Comparison of ENCODE assay signal across 1 cellular context in genomic region chr17:77101521-77102410, GRCh38.
A peak's percentile ranks its signal among the peaks of the same experiment; 100 is the strongest.
TF ChIP-seq lines count a peak whose summit lies in the region.

No MANE protein-coding gene starts in this region.

TF ChIP-seq in HepG2, 621 proteins besides CTCF, POLR2A, EP300 and RAD21 (continued from another document and continues in another):
- TF ChIP-seq, protein P1, sequence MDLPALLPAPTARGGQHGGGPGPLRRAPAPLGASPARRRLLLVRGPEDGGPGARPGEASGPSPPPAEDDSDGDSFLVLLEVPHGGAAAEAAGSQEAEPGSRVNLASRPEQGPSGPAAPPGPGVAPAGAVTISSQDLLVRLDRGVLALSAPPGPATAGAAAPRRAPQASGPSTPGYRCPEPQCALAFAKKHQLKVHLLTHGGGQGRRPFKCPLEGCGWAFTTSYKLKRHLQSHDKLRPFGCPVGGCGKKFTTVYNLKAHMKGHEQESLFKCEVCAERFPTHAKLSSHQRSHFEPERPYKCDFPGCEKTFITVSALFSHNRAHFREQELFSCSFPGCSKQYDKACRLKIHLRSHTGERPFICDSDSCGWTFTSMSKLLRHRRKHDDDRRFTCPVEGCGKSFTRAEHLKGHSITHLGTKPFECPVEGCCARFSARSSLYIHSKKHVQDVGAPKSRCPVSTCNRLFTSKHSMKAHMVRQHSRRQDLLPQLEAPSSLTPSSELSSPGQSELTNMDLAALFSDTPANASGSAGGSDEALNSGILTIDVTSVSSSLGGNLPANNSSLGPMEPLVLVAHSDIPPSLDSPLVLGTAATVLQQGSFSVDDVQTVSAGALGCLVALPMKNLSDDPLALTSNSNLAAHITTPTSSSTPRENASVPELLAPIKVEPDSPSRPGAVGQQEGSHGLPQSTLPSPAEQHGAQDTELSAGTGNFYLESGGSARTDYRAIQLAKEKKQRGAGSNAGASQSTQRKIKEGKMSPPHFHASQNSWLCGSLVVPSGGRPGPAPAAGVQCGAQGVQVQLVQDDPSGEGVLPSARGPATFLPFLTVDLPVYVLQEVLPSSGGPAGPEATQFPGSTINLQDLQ (CRISPR knock-in tag; IDR thresholded peaks at IDR 0.05), result no peak
- TF ChIP-seq ZNF552 (CRISPR knock-in tag; IDR thresholded peaks at IDR 0.05; ENCODE audit: borderline replicate concordance), result no peak
- no peak for TF ChIP-seq ZNF773 (CRISPR knock-in tag; IDR thresholded peaks at IDR 0.05; ENCODE audit: borderline replicate concordance)
- TF ChIP-seq, protein P2, sequence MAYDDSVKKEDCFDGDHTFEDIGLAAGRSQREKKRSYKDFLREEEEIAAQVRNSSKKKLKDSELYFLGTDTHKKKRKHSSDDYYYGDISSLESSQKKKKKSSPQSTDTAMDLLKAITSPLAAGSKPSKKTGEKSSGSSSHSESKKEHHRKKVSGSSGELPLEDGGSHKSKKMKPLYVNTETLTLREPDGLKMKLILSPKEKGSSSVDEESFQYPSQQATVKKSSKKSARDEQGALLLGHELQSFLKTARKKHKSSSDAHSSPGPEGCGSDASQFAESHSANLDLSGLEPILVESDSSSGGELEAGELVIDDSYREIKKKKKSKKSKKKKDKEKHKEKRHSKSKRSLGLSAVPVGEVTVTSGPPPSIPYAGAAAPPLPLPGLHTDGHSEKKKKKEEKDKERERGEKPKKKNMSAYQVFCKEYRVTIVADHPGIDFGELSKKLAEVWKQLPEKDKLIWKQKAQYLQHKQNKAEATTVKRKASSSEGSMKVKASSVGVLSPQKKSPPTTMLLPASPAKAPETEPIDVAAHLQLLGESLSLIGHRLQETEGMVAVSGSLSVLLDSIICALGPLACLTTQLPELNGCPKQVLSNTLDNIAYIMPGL (CRISPR knock-in tag; IDR thresholded peaks at IDR 0.05; ENCODE audit: borderline replicate concordance in 1 of 2, low read depth in 1 of 2), result no peak
- TF ChIP-seq MAZ (IDR thresholded peaks at IDR 0.05; ENCODE audit: borderline replicate concordance, low read depth, low read length), result no peak
- TF ChIP-seq MAZ (CRISPR knock-in tag; IDR thresholded peaks at IDR 0.05; ENCODE audit: low read depth), result no peak
- TF ChIP-seq ZSCAN29 (CRISPR knock-in tag; conservative IDR thresholded peaks at IDR 0.05), result no peak
- no peak for TF ChIP-seq DR1 (CRISPR knock-in tag; IDR thresholded peaks at IDR 0.05)
- 0 out of 2 replicates have a peak, but pooled peaks have one; percentile 15 for TF ChIP-seq FOXO1 (CRISPR knock-in tag; IDR thresholded peaks at IDR 0.05)
- TF ChIP-seq RFX3 (CRISPR knock-in tag; IDR thresholded peaks at IDR 0.05), result no peak
- no peak for TF ChIP-seq NRL (CRISPR knock-in tag; IDR thresholded peaks at IDR 0.05; ENCODE audit: borderline replicate concordance)
- TF ChIP-seq, protein P3, sequence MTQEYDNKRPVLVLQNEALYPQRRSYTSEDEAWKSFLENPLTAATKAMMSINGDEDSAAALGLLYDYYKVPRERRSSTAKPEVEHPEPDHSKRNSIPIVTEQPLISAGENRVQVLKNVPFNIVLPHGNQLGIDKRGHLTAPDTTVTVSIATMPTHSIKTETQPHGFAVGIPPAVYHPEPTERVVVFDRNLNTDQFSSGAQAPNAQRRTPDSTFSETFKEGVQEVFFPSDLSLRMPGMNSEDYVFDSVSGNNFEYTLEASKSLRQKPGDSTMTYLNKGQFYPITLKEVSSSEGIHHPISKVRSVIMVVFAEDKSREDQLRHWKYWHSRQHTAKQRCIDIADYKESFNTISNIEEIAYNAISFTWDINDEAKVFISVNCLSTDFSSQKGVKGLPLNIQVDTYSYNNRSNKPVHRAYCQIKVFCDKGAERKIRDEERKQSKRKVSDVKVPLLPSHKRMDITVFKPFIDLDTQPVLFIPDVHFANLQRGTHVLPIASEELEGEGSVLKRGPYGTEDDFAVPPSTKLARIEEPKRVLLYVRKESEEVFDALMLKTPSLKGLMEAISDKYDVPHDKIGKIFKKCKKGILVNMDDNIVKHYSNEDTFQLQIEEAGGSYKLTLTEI (CRISPR knock-in tag; conservative IDR thresholded peaks at IDR 0.05), result no peak
- no peak; the same call in 1 of the 2 replicates for TF ChIP-seq HOXA3 (CRISPR knock-in tag; IDR thresholded peaks at IDR 0.05)
- TF ChIP-seq, protein P4, sequence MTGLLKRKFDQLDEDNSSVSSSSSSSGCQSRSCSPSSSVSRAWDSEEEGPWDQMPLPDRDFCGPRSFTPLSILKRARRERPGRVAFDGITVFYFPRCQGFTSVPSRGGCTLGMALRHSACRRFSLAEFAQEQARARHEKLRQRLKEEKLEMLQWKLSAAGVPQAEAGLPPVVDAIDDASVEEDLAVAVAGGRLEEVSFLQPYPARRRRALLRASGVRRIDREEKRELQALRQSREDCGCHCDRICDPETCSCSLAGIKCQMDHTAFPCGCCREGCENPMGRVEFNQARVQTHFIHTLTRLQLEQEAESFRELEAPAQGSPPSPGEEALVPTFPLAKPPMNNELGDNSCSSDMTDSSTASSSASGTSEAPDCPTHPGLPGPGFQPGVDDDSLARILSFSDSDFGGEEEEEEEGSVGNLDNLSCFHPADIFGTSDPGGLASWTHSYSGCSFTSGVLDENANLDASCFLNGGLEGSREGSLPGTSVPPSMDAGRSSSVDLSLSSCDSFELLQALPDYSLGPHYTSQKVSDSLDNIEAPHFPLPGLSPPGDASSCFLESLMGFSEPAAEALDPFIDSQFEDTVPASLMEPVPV (CRISPR knock-in tag; IDR thresholded peaks at IDR 0.05), result no peak
- TF ChIP-seq E2F1 (CRISPR knock-in tag; IDR thresholded peaks at IDR 0.05), result no peak
- TF ChIP-seq ZNF431 (CRISPR knock-in tag; IDR thresholded peaks at IDR 0.05; ENCODE audit: borderline replicate concordance, low read depth), result no peak
- no peak for TF ChIP-seq ZBTB20 (CRISPR knock-in tag; IDR thresholded peaks at IDR 0.05; ENCODE audit: borderline replicate concordance, low read depth)
- TF ChIP-seq ZNF75D (CRISPR knock-in tag; IDR thresholded peaks at IDR 0.05; ENCODE audit: borderline replicate concordance), result no peak
- TF ChIP-seq, protein P5, sequence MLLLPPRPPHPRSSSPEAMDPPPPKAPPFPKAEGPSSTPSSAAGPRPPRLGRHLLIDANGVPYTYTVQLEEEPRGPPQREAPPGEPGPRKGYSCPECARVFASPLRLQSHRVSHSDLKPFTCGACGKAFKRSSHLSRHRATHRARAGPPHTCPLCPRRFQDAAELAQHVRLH (CRISPR knock-in tag; IDR thresholded peaks at IDR 0.05; ENCODE audit: borderline replicate concordance, low read depth), result no peak
- no peak for TF ChIP-seq ESRRA (CRISPR knock-in tag; IDR thresholded peaks at IDR 0.05; ENCODE audit: low read depth)
- 0 out of 2 replicates have a peak, but pooled peaks have one; percentile 16 for TF ChIP-seq SSRP1 (CRISPR knock-in tag; IDR thresholded peaks at IDR 0.05)
- no peak for TF ChIP-seq TOE1 (CRISPR knock-in tag; IDR thresholded peaks at IDR 0.05)
- no peak for TF ChIP-seq CENPT (CRISPR knock-in tag; IDR thresholded peaks at IDR 0.05; ENCODE audit: low read depth)
- no peak for TF ChIP-seq ZNF446 (CRISPR knock-in tag; IDR thresholded peaks at IDR 0.05)
- no peak for TF ChIP-seq TAF1 (CRISPR knock-in tag; IDR thresholded peaks at IDR 0.05)
- no peak for TF ChIP-seq ZNF891 (CRISPR knock-in tag; IDR thresholded peaks at IDR 0.05)
- TF ChIP-seq, protein P6, sequence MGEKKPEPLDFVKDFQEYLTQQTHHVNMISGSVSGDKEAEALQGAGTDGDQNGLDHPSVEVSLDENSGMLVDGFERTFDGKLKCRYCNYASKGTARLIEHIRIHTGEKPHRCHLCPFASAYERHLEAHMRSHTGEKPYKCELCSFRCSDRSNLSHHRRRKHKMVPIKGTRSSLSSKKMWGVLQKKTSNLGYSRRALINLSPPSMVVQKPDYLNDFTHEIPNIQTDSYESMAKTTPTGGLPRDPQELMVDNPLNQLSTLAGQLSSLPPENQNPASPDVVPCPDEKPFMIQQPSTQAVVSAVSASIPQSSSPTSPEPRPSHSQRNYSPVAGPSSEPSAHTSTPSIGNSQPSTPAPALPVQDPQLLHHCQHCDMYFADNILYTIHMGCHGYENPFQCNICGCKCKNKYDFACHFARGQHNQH (CRISPR knock-in tag; IDR thresholded peaks at IDR 0.05), result no peak; the same call in 1 of the 2 replicates
- TF ChIP-seq PAX8 (CRISPR knock-in tag; IDR thresholded peaks at IDR 0.05; ENCODE audit: borderline replicate concordance), result no peak
- TF ChIP-seq ZNF333 (CRISPR knock-in tag; IDR thresholded peaks at IDR 0.05; ENCODE audit: borderline replicate concordance), result no peak
- TF ChIP-seq ZBTB21 (CRISPR knock-in tag; IDR thresholded peaks at IDR 0.05), result peak; percentile 42
- TF ChIP-seq, protein P7, sequence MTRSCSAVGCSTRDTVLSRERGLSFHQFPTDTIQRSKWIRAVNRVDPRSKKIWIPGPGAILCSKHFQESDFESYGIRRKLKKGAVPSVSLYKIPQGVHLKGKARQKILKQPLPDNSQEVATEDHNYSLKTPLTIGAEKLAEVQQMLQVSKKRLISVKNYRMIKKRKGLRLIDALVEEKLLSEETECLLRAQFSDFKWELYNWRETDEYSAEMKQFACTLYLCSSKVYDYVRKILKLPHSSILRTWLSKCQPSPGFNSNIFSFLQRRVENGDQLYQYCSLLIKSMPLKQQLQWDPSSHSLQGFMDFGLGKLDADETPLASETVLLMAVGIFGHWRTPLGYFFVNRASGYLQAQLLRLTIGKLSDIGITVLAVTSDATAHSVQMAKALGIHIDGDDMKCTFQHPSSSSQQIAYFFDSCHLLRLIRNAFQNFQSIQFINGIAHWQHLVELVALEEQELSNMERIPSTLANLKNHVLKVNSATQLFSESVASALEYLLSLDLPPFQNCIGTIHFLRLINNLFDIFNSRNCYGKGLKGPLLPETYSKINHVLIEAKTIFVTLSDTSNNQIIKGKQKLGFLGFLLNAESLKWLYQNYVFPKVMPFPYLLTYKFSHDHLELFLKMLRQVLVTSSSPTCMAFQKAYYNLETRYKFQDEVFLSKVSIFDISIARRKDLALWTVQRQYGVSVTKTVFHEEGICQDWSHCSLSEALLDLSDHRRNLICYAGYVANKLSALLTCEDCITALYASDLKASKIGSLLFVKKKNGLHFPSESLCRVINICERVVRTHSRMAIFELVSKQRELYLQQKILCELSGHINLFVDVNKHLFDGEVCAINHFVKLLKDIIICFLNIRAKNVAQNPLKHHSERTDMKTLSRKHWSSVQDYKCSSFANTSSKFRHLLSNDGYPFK (CRISPR knock-in tag; IDR thresholded peaks at IDR 0.05; ENCODE audit: borderline replicate concordance), result no peak
- no peak for TF ChIP-seq ZNF550 (CRISPR knock-in tag; IDR thresholded peaks at IDR 0.05; ENCODE audit: borderline replicate concordance)
- TF ChIP-seq ZNF660 (CRISPR knock-in tag; IDR thresholded peaks at IDR 0.05; ENCODE audit: borderline replicate concordance, low read depth), result no peak
- TF ChIP-seq ZBTB3 (CRISPR knock-in tag; IDR thresholded peaks at IDR 0.05; ENCODE audit: borderline replicate concordance, low read depth), result no peak
- TF ChIP-seq, protein P8, sequence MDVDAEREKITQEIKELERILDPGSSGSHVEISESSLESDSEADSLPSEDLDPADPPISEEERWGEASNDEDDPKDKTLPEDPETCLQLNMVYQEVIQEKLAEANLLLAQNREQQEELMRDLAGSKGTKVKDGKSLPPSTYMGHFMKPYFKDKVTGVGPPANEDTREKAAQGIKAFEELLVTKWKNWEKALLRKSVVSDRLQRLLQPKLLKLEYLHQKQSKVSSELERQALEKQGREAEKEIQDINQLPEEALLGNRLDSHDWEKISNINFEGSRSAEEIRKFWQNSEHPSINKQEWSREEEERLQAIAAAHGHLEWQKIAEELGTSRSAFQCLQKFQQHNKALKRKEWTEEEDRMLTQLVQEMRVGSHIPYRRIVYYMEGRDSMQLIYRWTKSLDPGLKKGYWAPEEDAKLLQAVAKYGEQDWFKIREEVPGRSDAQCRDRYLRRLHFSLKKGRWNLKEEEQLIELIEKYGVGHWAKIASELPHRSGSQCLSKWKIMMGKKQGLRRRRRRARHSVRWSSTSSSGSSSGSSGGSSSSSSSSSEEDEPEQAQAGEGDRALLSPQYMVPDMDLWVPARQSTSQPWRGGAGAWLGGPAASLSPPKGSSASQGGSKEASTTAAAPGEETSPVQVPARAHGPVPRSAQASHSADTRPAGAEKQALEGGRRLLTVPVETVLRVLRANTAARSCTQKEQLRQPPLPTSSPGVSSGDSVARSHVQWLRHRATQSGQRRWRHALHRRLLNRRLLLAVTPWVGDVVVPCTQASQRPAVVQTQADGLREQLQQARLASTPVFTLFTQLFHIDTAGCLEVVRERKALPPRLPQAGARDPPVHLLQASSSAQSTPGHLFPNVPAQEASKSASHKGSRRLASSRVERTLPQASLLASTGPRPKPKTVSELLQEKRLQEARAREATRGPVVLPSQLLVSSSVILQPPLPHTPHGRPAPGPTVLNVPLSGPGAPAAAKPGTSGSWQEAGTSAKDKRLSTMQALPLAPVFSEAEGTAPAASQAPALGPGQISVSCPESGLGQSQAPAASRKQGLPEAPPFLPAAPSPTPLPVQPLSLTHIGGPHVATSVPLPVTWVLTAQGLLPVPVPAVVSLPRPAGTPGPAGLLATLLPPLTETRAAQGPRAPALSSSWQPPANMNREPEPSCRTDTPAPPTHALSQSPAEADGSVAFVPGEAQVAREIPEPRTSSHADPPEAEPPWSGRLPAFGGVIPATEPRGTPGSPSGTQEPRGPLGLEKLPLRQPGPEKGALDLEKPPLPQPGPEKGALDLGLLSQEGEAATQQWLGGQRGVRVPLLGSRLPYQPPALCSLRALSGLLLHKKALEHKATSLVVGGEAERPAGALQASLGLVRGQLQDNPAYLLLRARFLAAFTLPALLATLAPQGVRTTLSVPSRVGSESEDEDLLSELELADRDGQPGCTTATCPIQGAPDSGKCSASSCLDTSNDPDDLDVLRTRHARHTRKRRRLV (CRISPR knock-in tag; IDR thresholded peaks at IDR 0.05), result no peak
- TF ChIP-seq ZSCAN30 (CRISPR knock-in tag; IDR thresholded peaks at IDR 0.05), result no peak
- TF ChIP-seq MED8 (CRISPR knock-in tag; IDR thresholded peaks at IDR 0.05; ENCODE audit: insufficient replicate concordance), result no peak
- no peak for TF ChIP-seq BCLAF1 (IDR thresholded peaks at IDR 0.05)
- TF ChIP-seq ZNF160 (CRISPR knock-in tag; IDR thresholded peaks at IDR 0.05), result no peak
